9 cellular contexts compared by ENCODE assay signal in the genomic region with DNA sequence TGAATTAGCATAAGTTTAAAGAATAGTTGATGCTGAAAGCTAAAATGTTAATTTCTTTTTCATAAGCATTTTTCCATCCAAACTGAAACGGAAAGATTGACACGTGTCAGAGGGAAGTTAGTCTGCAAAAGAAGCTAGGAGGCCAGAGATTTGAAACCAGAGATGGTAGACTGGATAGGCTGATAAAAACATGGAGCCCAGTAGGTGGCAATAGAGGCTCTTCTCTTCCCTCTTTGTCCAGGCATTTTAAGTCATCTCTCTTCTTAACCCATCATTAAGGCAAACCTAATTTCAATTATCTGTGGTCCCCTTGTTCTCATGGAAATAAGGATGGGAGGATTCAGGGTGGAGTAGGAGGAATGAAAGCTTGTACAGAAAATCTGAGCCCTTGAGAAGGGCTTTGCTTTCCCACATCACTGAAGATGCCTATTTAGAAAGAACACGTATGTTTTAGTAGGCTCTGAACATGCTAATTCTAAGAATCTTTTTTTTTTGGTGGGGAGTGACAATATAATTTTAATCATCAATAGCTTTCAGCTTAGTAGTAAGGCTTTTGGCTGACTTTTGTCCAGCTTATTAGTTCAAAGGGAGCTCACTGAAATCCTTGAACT.
DNase-seq lines count a peak whose midpoint lies in the region; ATAC-seq and TF ChIP-seq lines count a peak whose summit lies in the region.
"Had no signal": no experiment of that assay in that cellular context is flagged by ENCODE, and none has a peak within 500 bp of the region (broad histone marks: within the 10 kb centered on the region; RNA-seq: fewer than 3 reads in every experiment).

No MANE protein-coding gene starts in this region.

- peaks cover 4% of the 10 kb centered on the region for H3K4me1 ChIP-seq in OCI-LY3 (ENCODE audit: low read length)
- peaks cover 3% of the 10 kb centered on the region for H3K4me1 ChIP-seq in endodermal cell (ENCODE audit: control insufficient read depth, insufficient read depth, low read length)

- no peaks in the 10 kb centered on the region for H4K20me1 ChIP-seq in OCI-LY3 (ENCODE audit: insufficient read depth, low read length)

- H3K27me3 ChIP-seq in OCI-LY3 (ENCODE audit: low read depth, low read length): 0 out of 2 replicates have a peak, but pooled peaks cover 3% of the 10 kb centered on the region
- H3K27me3 ChIP-seq in endodermal cell (ENCODE audit: control insufficient read depth, insufficient read depth, low read length, poor library complexity, severe bottlenecking): no peaks in the 10 kb centered on the region

- H3K4me3 ChIP-seq in OCI-LY3 (ENCODE audit: low read length): no peak overlapping the region
- no peak overlapping the region for H3K4me3 ChIP-seq in endodermal cell (ENCODE audit: low read length)

- peaks cover 11% of the 10 kb centered on the region for H3K4me1 Mint-ChIP-seq in endodermal cell
- H3K4me1 Mint-ChIP-seq in nephron progenitor cell: peaks cover 33% of the 10 kb centered on the region

- 45% methylated on average over 3 of the region's 3 CpGs; no CpG with 5 or more reads in 1 of the 2 experiments for WGBS in endodermal cell (ENCODE audit: insufficient coverage in 1 of 2, insufficient read length in 1 of 2), 2 experiments

- H3K27ac ChIP-seq in OCI-LY3 (ENCODE audit: low read length) (no peak overlapping the region), endodermal cell (ENCODE audit: low read depth, low read length) (no peak overlapping the region)
- H3K27ac ChIP-seq: HL-60 had no signal

- peak overlapping the region; percentile 27; the same call in 1 of the 2 replicates for H3K4me2 ChIP-seq in OCI-LY3 (ENCODE audit: low read length)

- H3K9me3 ChIP-seq in OCI-LY3 (ENCODE audit: insufficient read depth, low read length) (no peaks in the 10 kb centered on the region), endodermal cell (ENCODE audit: control insufficient read depth, low read length) (no peaks in the 10 kb centered on the region)

- no peaks in the 10 kb centered on the region for H3K9me3 Mint-ChIP-seq in endodermal cell
- H3K9me3 Mint-ChIP-seq in nephron progenitor cell: no peaks in the 10 kb centered on the region

- no peaks in the 10 kb centered on the region for H3K36me3 ChIP-seq in OCI-LY3 (replicated peaks; ENCODE audit: low read depth, low read length)
- no peaks in the 10 kb centered on the region for H3K36me3 ChIP-seq in endodermal cell (ENCODE audit: control insufficient read depth, insufficient read depth, low read length)

- DNase-seq in D341Med (ENCODE audit: low spot score) (peak; percentile 44), HuH-7.5 (ENCODE audit: low spot score) (peak; percentile 22), endodermal cell (peak; percentile 73), nephron progenitor cell (peak; percentile 29)
- no peak for DNase-seq in activated CD4-positive, alpha-beta T cell treated with anti-CD3 and anti-CD28 coated beads, Interleukin-2, amount 50 U/mL, for 1 hour

- H3K27ac Mint-ChIP-seq in endodermal cell (no peak overlapping the region), nephron progenitor cell (no peak overlapping the region)

- H3K9ac ChIP-seq in OCI-LY3 (ENCODE audit: low read length) (no peak overlapping the region), endodermal cell (ENCODE audit: extremely low read depth, low read length, poor library complexity, severe bottlenecking) (no peak overlapping the region)

- H3K27me3 Mint-ChIP-seq in endodermal cell (ENCODE audit: insufficient read depth): no peaks in the 10 kb centered on the region
- H3K27me3 Mint-ChIP-seq in nephron progenitor cell (ENCODE audit: low read depth, poor library complexity): no peaks in the 10 kb centered on the region

- no peak for ATAC-seq in HG02973 (IDR thresholded peaks at IDR 0.05; ENCODE audit: unreplicated experiment)
- ATAC-seq in GM18505 (IDR thresholded peaks at IDR 0.05; ENCODE audit: unreplicated experiment): no peak

- H3K4me3 Mint-ChIP-seq in endodermal cell: no peak overlapping the region
- no peak overlapping the region for H3K4me3 Mint-ChIP-seq in nephron progenitor cell

- 0 out of 2 replicates have a peak overlapping the region, but pooled peaks have one; percentile 41 for H2AFZ ChIP-seq in OCI-LY3 (ENCODE audit: low read depth, low read length)

- TF ChIP-seq CTCF in OCI-LY3 (IDR thresholded peaks at IDR 0.05; ENCODE audit: low read depth, low read length): peak; percentile 62
- peak; percentile 83 for TF ChIP-seq CTCF in endodermal cell (conservative IDR thresholded peaks at IDR 0.05)
- peak; percentile 79 for TF ChIP-seq CTCF in nephron progenitor cell (IDR thresholded peaks at IDR 0.05)

- H3K79me2 ChIP-seq in OCI-LY3 (ENCODE audit: low read length): no peaks in the 10 kb centered on the region

- H3K36me3 Mint-ChIP-seq in endodermal cell (ENCODE audit: low read depth) (no peaks in the 10 kb centered on the region), nephron progenitor cell (ENCODE audit: low read depth) (no peaks in the 10 kb centered on the region)

- no peak for TF ChIP-seq POLR2A in GM18505 (IDR thresholded peaks at IDR 0.05; ENCODE audit: borderline replicate concordance, extremely low read depth, insufficient read depth, insufficient read length)
